ENCODE assay signal across 8 cellular contexts in the genomic region with DNA sequence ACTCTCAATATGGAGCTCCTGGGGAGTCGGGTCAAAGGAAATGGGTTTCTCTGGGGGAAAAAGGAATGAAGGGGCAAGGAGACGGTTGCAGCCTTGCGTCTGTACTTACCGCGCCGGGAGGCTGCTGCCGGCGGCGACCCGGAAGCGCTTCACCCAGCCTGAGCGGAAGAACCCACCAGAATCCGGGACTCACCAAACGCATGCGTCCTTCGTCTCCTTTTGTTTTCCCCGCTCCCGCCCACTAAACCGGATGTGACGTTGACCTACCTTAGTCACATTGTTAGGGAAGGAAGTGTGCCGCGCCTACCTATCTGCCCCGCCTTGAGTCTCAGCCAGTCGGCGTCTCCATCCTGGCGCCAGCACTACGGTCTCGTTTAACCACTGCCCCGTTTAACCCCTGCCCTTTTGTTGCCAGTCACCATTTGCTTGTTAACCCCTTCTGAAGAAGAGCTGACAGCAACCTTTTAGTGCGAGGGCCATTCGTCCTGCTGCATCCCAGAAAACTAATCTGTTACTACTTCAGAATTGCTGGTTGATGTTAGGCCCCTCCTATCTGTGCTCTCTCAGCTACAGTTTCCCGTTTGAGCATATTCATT. TPM values are rescaled to one million over a fixed set of nuclear protein-coding genes. Genes with fewer than 3 reads are reported as not detected.
DNase-seq lines count a peak whose midpoint lies in the region; ATAC-seq and TF ChIP-seq lines count a peak whose summit lies in the region.

TSS of gene ANAPC15 (minus strand) at position 155 of the 596 bp plus-strand sequence. CDS start 1,419 bp downstream, outside the sequence.

- peak within 1 kb of the TSS; percentile 88 for H3K27ac ChIP-seq in CD8-positive, alpha-beta T cell (ENCODE audit: low read depth, low read length)
- H3K27ac ChIP-seq in effector memory CD4-positive, alpha-beta T cell (ENCODE audit: insufficient read depth, low read length, poor library complexity, severe bottlenecking) = peak within 1 kb of the TSS; percentile 96

- no peak for TF ChIP-seq CTCF in CD8-positive, alpha-beta T cell (IDR thresholded peaks at IDR 0.05)

- peaks cover 8% of the 10 kb centered on the region for H3K36me3 ChIP-seq in CD8-positive, alpha-beta T cell (ENCODE audit: insufficient read depth, low read length)
- peaks cover 11% of the 10 kb centered on the region for H3K36me3 ChIP-seq in effector memory CD4-positive, alpha-beta T cell (ENCODE audit: control insufficient read depth, insufficient read depth, low read length)

- CTCF ChIA-PET in CD8-positive, alpha-beta T cell (lab: Charles Lee) = interaction anchor here (0.9 to 2.8 kb wide), 4 partner anchors 21 to 88 kb away, joined by 3 to 7 read pairs (median 4); no protein-coding TSS in a partner anchor
- CTCF ChIA-PET in activated CD8-positive, alpha-beta memory T cell treated with anti-CD3 and anti-CD28 coated beads for 36 hours (lab: Charles Lee) = interaction anchor here (0.6 to 1.7 kb wide), 3 partner anchors 88 to 130 kb away, joined by 3 to 6 read pairs (median 3); no protein-coding TSS in a partner anchor

- intact Hi-C loops in CD8-positive, alpha-beta T cell (cut with DNase I, micrococcal nuclease) = loop anchor here (1.0 to 2.0 kb wide), 7 partner anchors 9 to 322 kb away; partner anchors contain the start of genes LAMTOR1 (in 2 of the 2), LRRC51 (in 2 of the 2), NUMA1 (in 2 of the 2) and CLPB (in 1 of the 2)

- H3K27me3 ChIP-seq in CD8-positive, alpha-beta T cell (ENCODE audit: insufficient read depth, low read length) = no peaks in the 10 kb centered on the region
- no peaks in the 10 kb centered on the region for H3K27me3 ChIP-seq in effector memory CD4-positive, alpha-beta T cell (replicated peaks; ENCODE audit: control insufficient read depth, insufficient read depth, low read length, poor library complexity, severe bottlenecking)

- H3K9me3 Mint-ChIP-seq in CD8-positive, alpha-beta T cell = no peaks in the 10 kb centered on the region

- peaks cover 38% of the 10 kb centered on the region for H3K36me3 Mint-ChIP-seq in CD8-positive, alpha-beta T cell

- DNase-seq in CD8-positive, alpha-beta T cell = peak; percentile 95 to 99 (median 98)
- DNase-seq in HS-5 (ENCODE audit: low read depth) (peak; percentile 99), medulla oblongata (ENCODE audit: extremely low spot score) (peak; percentile 100)
- peak; percentile 96 for DNase-seq in NK-92 treated with Interleukin-12 subunit alpha and Interleukin-12 subunit beta, amount 100 ng/mL, for 24 hours (lab: John Stamatoyannopoulos, UW)
- peak; percentile 96 to 98 (median 98) for DNase-seq in effector memory CD4-positive, alpha-beta T cell
- DNase-seq in stimulated activated CD8-positive, alpha-beta memory T cell treated with anti-CD3 and anti-CD28 coated beads, Interleukin-12 subunit alpha, Interleukin-12 subunit beta, amount 100 ng/mL, for 1 hour (ENCODE audit: low read depth) = peak; percentile 97

- peaks cover 4% of the 10 kb centered on the region for H3K27me3 Mint-ChIP-seq in CD8-positive, alpha-beta T cell (ENCODE audit: low read depth)

- H3K4me3 Mint-ChIP-seq in CD8-positive, alpha-beta T cell = peak within 1 kb of the TSS; percentile 96

- peak within 1 kb of the TSS; percentile 63 for H3K4me3 ChIP-seq in CD8-positive, alpha-beta T cell (ENCODE audit: low read depth, low read length)
- peak within 1 kb of the TSS; percentile 86 for H3K4me3 ChIP-seq in effector memory CD4-positive, alpha-beta T cell (ENCODE audit: insufficient read depth, low read depth, low read length, poor library complexity, severe bottlenecking)

- POLR2A ChIA-PET in CD8-positive, alpha-beta T cell (lab: Charles Lee) = interaction anchor here (1.0 to 3.2 kb wide), 8 partner anchors 10 to 185 kb away, joined by 3 to 17 read pairs (median 8); partner anchors contain the start of genes LAMTOR1, RNF121 and XNDC1N
- POLR2A ChIA-PET in activated CD8-positive, alpha-beta memory T cell treated with anti-CD3 and anti-CD28 coated beads for 36 hours (lab: Charles Lee) = interaction anchor here (1.5 kb wide), 1 partner anchor 11 kb away, joined by 5 read pairs; no protein-coding TSS in a partner anchor

- H3K4me1 ChIP-seq in CD8-positive, alpha-beta T cell (ENCODE audit: insufficient read depth, low read length) = peaks cover 16% of the 10 kb centered on the region
- peaks cover 15% of the 10 kb centered on the region for H3K4me1 ChIP-seq in effector memory CD4-positive, alpha-beta T cell (ENCODE audit: control insufficient read depth, insufficient read depth, low read length, poor library complexity, severe bottlenecking)

- H3K27ac Mint-ChIP-seq in CD8-positive, alpha-beta T cell = peak within 1 kb of the TSS; percentile 99

- no peaks in the 10 kb centered on the region for H3K9me3 ChIP-seq in CD8-positive, alpha-beta T cell (ENCODE audit: low read length)
- H3K9me3 ChIP-seq in effector memory CD4-positive, alpha-beta T cell (ENCODE audit: control insufficient read depth, low read length) = no peaks in the 10 kb centered on the region

- ATAC-seq in CD8-positive, alpha-beta T cell = peak; percentile 85
- peak; percentile 47 for ATAC-seq in GM19468 (IDR thresholded peaks at IDR 0.05; ENCODE audit: extremely low read depth, unreplicated experiment)

- H3K4me1 Mint-ChIP-seq in CD8-positive, alpha-beta T cell (ENCODE audit: low read depth) = peaks cover 23% of the 10 kb centered on the region

RNA-seq across cellular contexts. Expression of gene ANAPC15, which starts in this region (rescaled TPM):
- total RNA-seq in CD8-positive, alpha-beta T cell = 10 to 100 TPM; 42.1 to 46.2 TPM
- 10 to 100 TPM; 53.5 to 59.4 TPM for total RNA-seq in activated CD8-positive, alpha-beta memory T cell treated with anti-CD3 and anti-CD28 coated beads for 36 hours

Comparison
In these comparisons a context has a peak if more than half of its experiments do, and no peak if none do; other contexts are left out.
1. Peak in every context shown above with its lines: DNase-seq, ATAC-seq, H3K4me3 ChIP-seq and H3K27ac ChIP-seq.